In genomic region chr1:14627608-14628489, GRCh38 we compare ENCODE assay signal across 17 cellular contexts. TPM values are rescaled to one million over a fixed set of nuclear protein-coding genes. Genes with fewer than 3 reads are reported as not detected.
DNase-seq lines count a peak whose midpoint lies in the region; TF ChIP-seq lines count a peak whose summit lies in the region.
"Had no signal": no experiment of that assay in that cellular context is flagged by ENCODE, and none has a peak within 500 bp of the region (broad histone marks: within the 10 kb centered on the region; RNA-seq: fewer than 3 reads in every experiment).

No MANE protein-coding gene starts in this region.

- H3K9ac ChIP-seq in neural cell (ENCODE audit: low read length), result peak overlapping the region; percentile 20

- peak overlapping the region; percentile 38 to 92 (median 86) for H3K27ac Mint-ChIP-seq in brain
- H3K27ac Mint-ChIP-seq: activated CD4-positive, alpha-beta T cell treated with anti-CD3 and anti-CD28 coated beads for 36 hours; natural killer cell treated with Interleukin-12 subunit alpha and Interleukin-12 subunit beta and Interleukin-15 and Interleukin-18, amount 100 ng/mL, for 72 hours; T-helper 1 cell treated with Interleukin-12 subunit alpha and Interleukin-12 subunit beta and Interleukin-4 antibody, amounts not matched to agents 30 μg/mL and 1 μg/mL, for 36 hours had no signal

- BruUV-seq in OCI-LY7 (replicated peaks; lab: Mats Ljungman, UMichigan), result no TSS peak

- H2AFZ ChIP-seq in neural cell (ENCODE audit: low read depth, low read length) (no peak overlapping the region), OCI-LY7 (ENCODE audit: low read length) (no peak overlapping the region)

- H3K9me3 Mint-ChIP-seq in brain, result peaks cover 0 to 13% (median 5%) of the 10 kb centered on the region in 5 experiments
- H3K9me3 Mint-ChIP-seq: natural killer cell treated with Interleukin-12 subunit alpha and Interleukin-12 subunit beta and Interleukin-15 and Interleukin-18, amount 100 ng/mL, for 72 hours had no signal

- CTCF ChIA-PET in OCI-LY7 (lab: Charles Lee; ENCODE audit: unreplicated experiment), result no interaction called here

- H3K4me3 Mint-ChIP-seq in brain, result peak overlapping the region in 4 of 5 experiments; percentile 19 to 70 (median 53)
- H3K4me3 Mint-ChIP-seq: activated CD4-positive, alpha-beta T cell treated with anti-CD3 and anti-CD28 coated beads for 36 hours; natural killer cell treated with Interleukin-12 subunit alpha and Interleukin-12 subunit beta and Interleukin-15 and Interleukin-18, amount 100 ng/mL, for 72 hours; T-helper 1 cell treated with Interleukin-12 subunit alpha and Interleukin-12 subunit beta and Interleukin-4 antibody, amounts not matched to agents 30 μg/mL and 1 μg/mL, for 36 hours had no signal

- TF ChIP-seq RAD21 in neural cell (conservative IDR thresholded peaks at IDR 0.05), result no peak

- intact Hi-C loops in left ventricle myocardium inferior (cut with micrococcal nuclease), result no loop called here
- intact Hi-C loops in OCI-LY7 (cut with micrococcal nuclease; ENCODE audit: unreplicated experiment), result no loop called here

- peaks cover 6% of the 10 kb centered on the region for H3K27me3 Mint-ChIP-seq in brain
- H3K27me3 Mint-ChIP-seq: activated CD4-positive, alpha-beta T cell treated with anti-CD3 and anti-CD28 coated beads for 36 hours had no signal

- DNase-seq in C1 segment of cervical spinal cord (lab: John Stamatoyannopoulos, UW) (peak in 8 of 14 donors; percentile 16 to 72 (median 44)), left ventricle myocardium inferior (no peak), SHP77 (lab: John Stamatoyannopoulos, UW) (no peak), OCI-LY7 (ENCODE audit: low spot score) (no peak), NCI-H526 treated with DMSO at 0.1 percent for 48 hours (lab: John Stamatoyannopoulos, UW) (no peak), amniotic stem cell (lab: John Stamatoyannopoulos, UW) (no peak)
- DNase-seq: activated CD4-positive, alpha-beta T cell treated with anti-CD3 and anti-CD28 coated beads for 36 hours; activated T-cell treated with anti-CD3 and anti-CD28 coated beads, Interleukin-2, amount 50 U/mL, for 1 hour; Calu3; GOT3; KBM-7; NCI-H446 treated with DMSO at 0.1 percent for 48 hours had no signal

- H3K9me2 ChIP-seq in neural cell (ENCODE audit: insufficient read depth, low read length) (no peaks in the 10 kb centered on the region), OCI-LY7 (ENCODE audit: insufficient read depth, low read length) (no peaks in the 10 kb centered on the region)

- H3K4me2 ChIP-seq in neural cell (ENCODE audit: low read length), result no peak overlapping the region
- no peak overlapping the region for H3K4me2 ChIP-seq in OCI-LY7 (ENCODE audit: low read length)

- H4K20me1 ChIP-seq in neural cell (ENCODE audit: insufficient read depth) (no peaks in the 10 kb centered on the region), OCI-LY7 (ENCODE audit: insufficient read depth, low read length) (no peaks in the 10 kb centered on the region)

- H3K36me3 ChIP-seq in left ventricle myocardium inferior, result no peaks in the 10 kb centered on the region
- no peaks in the 10 kb centered on the region for H3K36me3 ChIP-seq in neural cell (ENCODE audit: insufficient read depth, low read length)
- no peaks in the 10 kb centered on the region for H3K36me3 ChIP-seq in OCI-LY7 (ENCODE audit: insufficient read depth, low read length)
- H3K36me3 ChIP-seq: Peyer's patch had no signal

- H3K4me3 ChIP-seq in left ventricle myocardium inferior, result no peak overlapping the region
- H3K4me3 ChIP-seq in neural cell (ENCODE audit: low read length), result no peak overlapping the region
- H3K4me3 ChIP-seq in OCI-LY7 (ENCODE audit: low read depth, low read length, poor library complexity, severe bottlenecking), result no peak overlapping the region
- H3K4me3 ChIP-seq: Peyer's patch had no signal

- no peak for TF ChIP-seq EP300 in neural cell (conservative IDR thresholded peaks at IDR 0.05; ENCODE audit: poor library complexity, severe bottlenecking)

- peaks cover 24% of the 10 kb centered on the region for H3K36me3 Mint-ChIP-seq in brain
- H3K36me3 Mint-ChIP-seq: natural killer cell treated with Interleukin-12 subunit alpha and Interleukin-12 subunit beta and Interleukin-15 and Interleukin-18, amount 100 ng/mL, for 72 hours had no signal

- H3K79me2 ChIP-seq in neural cell (replicated peaks; ENCODE audit: insufficient read depth, low read length) (peaks cover 32% of the 10 kb centered on the region), OCI-LY7 (ENCODE audit: insufficient read depth, low read depth, low read length) (no peaks in the 10 kb centered on the region)

- no peaks in the 10 kb centered on the region for H3K9me3 ChIP-seq in left ventricle myocardium inferior (replicated peaks)
- H3K9me3 ChIP-seq in neural cell (ENCODE audit: low read length), result peaks cover 3% of the 10 kb centered on the region
- H3K9me3 ChIP-seq in OCI-LY7 (ENCODE audit: low read length), result no peaks in the 10 kb centered on the region
- H3K9me3 ChIP-seq: Peyer's patch had no signal

- H3K27ac ChIP-seq in left ventricle myocardium inferior (replicated peaks) (peak overlapping the region; percentile 52), neural cell (ENCODE audit: low read length) (peak overlapping the region; percentile 92), OCI-LY7 (ENCODE audit: low read depth, low read length, poor library complexity, severe bottlenecking) (no peak overlapping the region)

- POLR2A ChIA-PET in OCI-LY7 (lab: Charles Lee), result no interaction called here

- TF ChIP-seq CTCF in brain (conservative IDR thresholded peaks at IDR 0.05) (no peak), left ventricle myocardium inferior (IDR thresholded peaks at IDR 0.05; ENCODE audit: borderline replicate concordance) (no peak), neural cell (IDR thresholded peaks at IDR 0.05; ENCODE audit: poor library complexity, severe bottlenecking) (no peak), OCI-LY7 (conservative IDR thresholded peaks at IDR 0.05; ENCODE audit: low read length) (no peak)

- H3K27me3 ChIP-seq in left ventricle myocardium inferior (ENCODE audit: low read depth) (peaks cover 65% of the 10 kb centered on the region), neural cell (ENCODE audit: insufficient read depth, low read depth, low read length) (no peaks in the 10 kb centered on the region)
- H3K27me3 ChIP-seq: Peyer's patch had no signal

- peaks cover 16% of the 10 kb centered on the region for H3F3A ChIP-seq in neural cell (ENCODE audit: insufficient read depth, low read length, poor library complexity, severe bottlenecking)

- H3K4me1 Mint-ChIP-seq in brain, result peaks cover 67% of the 10 kb centered on the region
- H3K4me1 Mint-ChIP-seq: activated CD4-positive, alpha-beta T cell treated with anti-CD3 and anti-CD28 coated beads for 36 hours had no signal

- H3K4me1 ChIP-seq in left ventricle myocardium inferior (no peaks in the 10 kb centered on the region), OCI-LY7 (ENCODE audit: insufficient read depth, low read length, poor library complexity, severe bottlenecking) (no peaks in the 10 kb centered on the region)
- H3K4me1 ChIP-seq: Peyer's patch had no signal

TF ChIP-seq in neural cell, 6 proteins besides CTCF, POLR2A, EP300 and RAD21:
- TF ChIP-seq REST (IDR thresholded peaks at IDR 0.05; ENCODE audit: borderline replicate concordance), result no peak
- TF ChIP-seq EZH2 (IDR thresholded peaks at IDR 0.05; ENCODE audit: borderline replicate concordance, insufficient read depth, low read length, poor library complexity, severe bottlenecking), result no peak

RNA-seq across cellular contexts. Expression of gene KAZN, which starts 29.4 kb away (rescaled TPM):
- 19.0 TPM for polyA plus RNA-seq in brain (ENCODE audit: insufficient read depth, low read depth, low replicate concordance)
- 2.2 TPM for total RNA-seq in left ventricle myocardium inferior
- polyA plus RNA-seq in neural cell, result 20.6 and 26.4 TPM in 2 replicates
- 54.4 and 56.7 TPM in 2 replicates for polyA minus RNA-seq in neural cell
- total RNA-seq in OCI-LY7 (2014; rRNA removed; shearing (Covaris generic)), result 2.4 and 3.7 TPM in 2 replicates
- total RNA-seq in OCI-LY7 (2022), result 0.40 and 0.72 TPM in 2 replicates

Comparison
In these comparisons a context has a peak if more than half of its experiments do, and no peak if none do; other contexts are left out.
1. DNase-seq: peak in C1 segment of cervical spinal cord (8 of 14); none in left ventricle myocardium inferior (single experiment), SHP77 (0 of 2), OCI-LY7 (single experiment), NCI-H526 treated with DMSO at 0.1 percent for 48 hours (single experiment) and amniotic stem cell (single experiment).